In genomic region chr4:12041828-12042227, GRCh38 we compare ENCODE assay signal across 11 cellular contexts.
DNase-seq lines count a peak whose midpoint lies in the region; ATAC-seq and TF ChIP-seq lines count a peak whose summit lies in the region.
"Had no signal": no experiment of that assay in that cellular context is flagged by ENCODE, and none has a peak within 500 bp of the region (broad histone marks: within the 10 kb centered on the region; RNA-seq: fewer than 3 reads in every experiment).

No MANE protein-coding gene starts in this region.

- H3K4me1 Mint-ChIP-seq in endothelial cell (ENCODE audit: unreplicated experiment) (no peaks in the 10 kb centered on the region), osteocyte (ENCODE audit: unreplicated experiment) (no peaks in the 10 kb centered on the region)
- H3K4me1 Mint-ChIP-seq: activated naive CD4-positive, alpha-beta T cell treated with anti-CD3 and anti-CD28 coated beads, Interleukin-2, amount 50 U/mL, for 24 hours; naive thymus-derived CD4-positive, alpha-beta T cell had no signal

- no peaks in the 10 kb centered on the region for H3F3A ChIP-seq in PC-9 (ENCODE audit: insufficient read depth, low read depth)

- no peak for TF ChIP-seq POLR2A in heart left ventricle (IDR thresholded peaks at IDR 0.05)
- TF ChIP-seq POLR2A in upper lobe of left lung (IDR thresholded peaks at IDR 0.05) = no peak

- H3K36me3 Mint-ChIP-seq in endothelial cell (ENCODE audit: low read depth, unreplicated experiment) (no peaks in the 10 kb centered on the region), osteocyte (ENCODE audit: unreplicated experiment) (no peaks in the 10 kb centered on the region)
- H3K36me3 Mint-ChIP-seq: activated naive CD4-positive, alpha-beta T cell treated with anti-CD3 and anti-CD28 coated beads, Interleukin-2, amount 50 U/mL, for 24 hours had no signal

- no peaks in the 10 kb centered on the region for H4K20me1 ChIP-seq in PC-9 (ENCODE audit: insufficient read depth)

- H3K27me3 ChIP-seq in heart left ventricle (no peaks in the 10 kb centered on the region), upper lobe of left lung (no peaks in the 10 kb centered on the region), PC-9 (ENCODE audit: insufficient read depth, low read depth) (no peaks in the 10 kb centered on the region)
- H3K27me3 ChIP-seq: stomach had no signal

- no peak overlapping the region for H3K4me3 Mint-ChIP-seq in endothelial cell (ENCODE audit: unreplicated experiment)
- no peak overlapping the region for H3K4me3 Mint-ChIP-seq in osteocyte (ENCODE audit: unreplicated experiment)
- H3K4me3 Mint-ChIP-seq: activated naive CD4-positive, alpha-beta T cell treated with anti-CD3 and anti-CD28 coated beads, Interleukin-2, amount 50 U/mL, for 24 hours; naive thymus-derived CD4-positive, alpha-beta T cell had no signal

- no peak overlapping the region for H3K27ac ChIP-seq in heart left ventricle
- H3K27ac ChIP-seq in upper lobe of left lung = no peak overlapping the region
- H3K27ac ChIP-seq in PC-9 = no peak overlapping the region
- H3K27ac ChIP-seq: stomach had no signal

- H3K27ac Mint-ChIP-seq in endothelial cell (ENCODE audit: unreplicated experiment) (no peak overlapping the region), osteocyte (ENCODE audit: unreplicated experiment) (no peak overlapping the region)
- H3K27ac Mint-ChIP-seq: activated naive CD4-positive, alpha-beta T cell treated with anti-CD3 and anti-CD28 coated beads, Interleukin-2, amount 50 U/mL, for 24 hours; naive thymus-derived CD4-positive, alpha-beta T cell had no signal

- peak; percentile 21 to 55 (median 42) for TF ChIP-seq CTCF in heart left ventricle (IDR thresholded peaks at IDR 0.05)
- TF ChIP-seq CTCF in endothelial cell (IDR thresholded peaks at IDR 0.05; ENCODE audit: unreplicated experiment) = peak; percentile 50
- TF ChIP-seq CTCF in upper lobe of left lung (IDR thresholded peaks at IDR 0.05) = peak in 5 of 6 experiments; percentile 14 to 40 (median 24)
- no peak for TF ChIP-seq CTCF in PC-9 (conservative IDR thresholded peaks at IDR 0.05)
- TF ChIP-seq CTCF in osteocyte (IDR thresholded peaks at IDR 0.05) = no peak

- peaks cover 21% of the 10 kb centered on the region for H3K9me3 Mint-ChIP-seq in endothelial cell (ENCODE audit: unreplicated experiment)
- H3K9me3 Mint-ChIP-seq in osteocyte (ENCODE audit: unreplicated experiment) = peaks cover 46% of the 10 kb centered on the region
- H3K9me3 Mint-ChIP-seq: activated naive CD4-positive, alpha-beta T cell treated with anti-CD3 and anti-CD28 coated beads, Interleukin-2, amount 50 U/mL, for 24 hours had no signal

- DNase-seq in heart left ventricle (peak in 1 of 5 donors; percentile 17), cardiac septum (ENCODE audit: low spot score) (no peak), NOMO-1 (lab: John Stamatoyannopoulos, UW; ENCODE audit: unreplicated experiment in 2 of 2) (peak; percentile 72 to 81), endothelial cell (ENCODE audit: low spot score) (no peak), upper lobe of left lung (no peak), PC-9 (no peak), NCI-H1092 (lab: John Stamatoyannopoulos, UW) (no peak), osteocyte (ENCODE audit: extremely low spot score, unreplicated experiment) (no peak)
- DNase-seq: naive thymus-derived CD4-positive, alpha-beta T cell; stomach had no signal

- H2AFZ ChIP-seq in PC-9 = no peak overlapping the region

- no peaks in the 10 kb centered on the region for H3K9me2 ChIP-seq in PC-9 (ENCODE audit: insufficient read depth)

- no peak for TF ChIP-seq EP300 in upper lobe of left lung (IDR thresholded peaks at IDR 0.05)

- no peaks in the 10 kb centered on the region for H3K79me2 ChIP-seq in PC-9 (ENCODE audit: low read depth)

- H3K9me3 ChIP-seq in heart left ventricle (peaks cover 0 to 20% (median 0%) of the 10 kb centered on the region in 12 donors), upper lobe of left lung (peaks cover 0 to 10% (median 4%) of the 10 kb centered on the region in 4 donors), PC-9 (ENCODE audit: insufficient read depth, low read depth) (no peaks in the 10 kb centered on the region)

- H3K4me2 ChIP-seq in PC-9 = no peak overlapping the region

- ATAC-seq in heart left ventricle = peak in 3 of 4 donors; percentile 55 to 69 (median 62)
- ATAC-seq in upper lobe of left lung (ENCODE audit: low FRiP score in 2 of 2) = no peak
- ATAC-seq: naive thymus-derived CD4-positive, alpha-beta T cell had no signal

- no peak overlapping the region for H3K4me3 ChIP-seq in heart left ventricle
- no peak overlapping the region for H3K4me3 ChIP-seq in upper lobe of left lung
- H3K4me3 ChIP-seq in PC-9 = no peak overlapping the region
- H3K4me3 ChIP-seq: stomach had no signal

- intact Hi-C loops in heart left ventricle (cut with DNase I) (loop anchor here in 9 of 10 donors (2.0 to 10.0 kb wide), 4 partner anchors 370 to 593 kb away; no protein-coding TSS in a partner anchor), cardiac septum (cut with DNase I) (loop anchor here (2.0 kb wide), 1 partner anchor 587 kb away; no protein-coding TSS in a partner anchor), PC-9 (cut with micrococcal nuclease; ENCODE audit: unreplicated experiment) (no loop called here)

- H3K36me3 ChIP-seq in heart left ventricle (no peaks in the 10 kb centered on the region), upper lobe of left lung (no peaks in the 10 kb centered on the region), PC-9 (ENCODE audit: low read depth) (no peaks in the 10 kb centered on the region)
- H3K36me3 ChIP-seq: stomach had no signal

- H3K4me1 ChIP-seq in heart left ventricle (no peaks in the 10 kb centered on the region), upper lobe of left lung (no peaks in the 10 kb centered on the region), PC-9 (replicated peaks; ENCODE audit: insufficient read depth) (no peaks in the 10 kb centered on the region)
- H3K4me1 ChIP-seq: stomach had no signal

- 51 to 65% (median 52%) methylated on average over 2 of the region's 2 CpGs for WGBS in heart left ventricle, 4 donors
- 45 to 56% methylated on average over 2 of the region's 2 CpGs for WGBS in upper lobe of left lung, 2 donors

- POLR2A ChIA-PET in PC-9 (lab: Charles Lee; ENCODE audit: unreplicated experiment) = no interaction called here

- CTCF ChIA-PET in PC-9 (lab: Charles Lee) = no interaction called here

- H3K27me3 Mint-ChIP-seq in endothelial cell (ENCODE audit: unreplicated experiment) (no peaks in the 10 kb centered on the region), osteocyte (ENCODE audit: unreplicated experiment) (no peaks in the 10 kb centered on the region)
- H3K27me3 Mint-ChIP-seq: activated naive CD4-positive, alpha-beta T cell treated with anti-CD3 and anti-CD28 coated beads, Interleukin-2, amount 50 U/mL, for 24 hours; naive thymus-derived CD4-positive, alpha-beta T cell had no signal

- BruUV-seq in PC-9 (replicated peaks; lab: Mats Ljungman, UMichigan) = no TSS peak

Comparison
In these comparisons a context has a peak if more than half of its experiments do, and no peak if none do; other contexts are left out.
1. ATAC-seq: peak in heart left ventricle (3 of 4); none in upper lobe of left lung (0 of 2).
2. DNase-seq: peak in NOMO-1 (2 of 2); none in cardiac septum (single experiment), endothelial cell (single experiment), upper lobe of left lung (0 of 2), PC-9 (0 of 2), NCI-H1092 (single experiment) and osteocyte (single experiment).
3. CTCF ChIP-seq: peak in heart left ventricle (12 of 12), endothelial cell (single experiment) and upper lobe of left lung (5 of 6); none in PC-9 (single experiment) and osteocyte (single experiment).